In the genomic region with DNA sequence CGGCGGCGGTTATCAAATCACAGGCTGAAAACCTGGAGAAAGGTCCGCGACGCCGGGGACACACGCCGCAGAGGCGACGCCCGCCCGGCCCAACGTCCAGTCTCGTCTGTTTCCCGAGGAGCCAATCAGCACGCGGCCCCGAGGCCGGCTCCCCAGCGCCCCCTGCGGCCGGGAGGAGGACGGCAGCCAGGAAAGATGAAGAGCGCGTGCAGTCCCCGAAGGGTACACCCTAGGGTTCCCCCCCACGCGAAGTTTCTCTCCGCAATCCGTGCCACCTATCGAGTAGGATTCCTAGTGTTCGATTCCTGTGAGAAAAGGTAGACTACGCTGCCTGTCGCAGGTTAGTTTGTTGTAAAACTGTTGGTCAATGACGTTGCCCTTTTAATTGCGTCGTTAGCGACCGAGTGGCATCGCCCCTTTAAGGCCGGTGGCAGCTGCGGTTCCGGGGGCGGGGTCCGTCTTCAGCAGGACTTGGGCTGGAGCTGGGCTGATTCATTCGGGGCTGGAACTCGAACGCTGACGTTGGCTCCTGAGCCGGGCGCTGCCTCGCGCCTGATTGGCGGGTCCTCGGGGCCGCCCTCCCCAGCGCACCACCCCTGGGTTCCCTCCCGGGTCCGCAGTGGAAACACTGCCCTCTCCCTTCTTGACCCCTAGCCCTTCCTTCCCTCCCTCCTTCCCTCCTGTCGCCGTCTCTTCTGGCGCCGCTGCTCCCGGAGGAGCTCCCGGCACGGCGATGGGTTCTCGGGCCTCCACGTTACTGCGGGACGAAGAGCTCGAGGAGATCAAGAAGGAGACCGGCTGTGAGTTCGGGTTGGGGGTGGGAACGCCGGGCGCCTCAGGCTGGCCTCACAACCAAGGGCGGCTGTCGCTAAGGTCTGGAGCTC, we compare ENCODE assay signal across 8 cellular contexts. TPM values are rescaled to one million over a fixed set of nuclear protein-coding genes. Genes with fewer than 3 reads are reported as not detected.
A peak's percentile ranks its signal among the peaks of the same experiment; 100 is the strongest.
DNase-seq lines count a peak whose midpoint lies in the region; ATAC-seq and TF ChIP-seq lines count a peak whose summit lies in the region.

A gene (plus strand): TSS at position 619 of the 884 bp plus-strand sequence. CDS start 115 bp downstream, at position 734.
A gene with protein sequence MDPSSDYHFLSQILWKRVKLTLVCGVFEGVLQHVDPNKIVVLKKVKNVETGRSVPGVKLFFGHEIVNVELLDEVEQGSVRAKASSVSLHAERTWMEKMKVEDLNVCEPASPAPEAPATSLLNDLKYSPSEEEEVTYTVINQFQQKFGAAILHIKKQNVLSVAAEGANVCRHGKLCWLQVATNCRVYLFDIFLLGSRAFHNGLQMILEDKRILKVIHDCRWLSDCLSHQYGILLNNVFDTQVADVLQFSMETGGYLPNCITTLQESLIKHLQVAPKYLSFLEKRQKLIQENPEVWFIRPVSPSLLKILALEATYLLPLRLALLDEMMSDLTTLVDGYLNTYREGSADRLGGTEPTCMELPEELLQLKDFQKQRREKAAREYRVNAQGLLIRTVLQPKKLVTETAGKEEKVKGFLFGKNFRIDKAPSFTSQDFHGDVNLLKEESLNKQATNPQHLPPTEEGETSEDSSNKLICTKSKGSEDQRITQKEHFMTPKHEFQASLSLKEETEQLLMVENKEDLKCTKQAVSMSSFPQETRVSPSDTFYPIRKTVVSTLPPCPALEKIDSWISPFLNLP (minus strand): TSS at position 108 of the 884 bp plus-strand sequence. CDS start 4,182 bp downstream, outside the sequence.

- peaks cover 0 to 9% (median 0%) of the 10 kb centered on the region in 3 donors for H3K36me3 Mint-ChIP-seq in CD8-positive, alpha-beta memory T cell
- peaks cover 3% of the 10 kb centered on the region for H3K36me3 Mint-ChIP-seq in activated CD4-positive, alpha-beta memory T cell treated with anti-CD3 and anti-CD28 coated beads, Interleukin-2, amount 10 ng/mL, durations not matched to agents 7 days and 5 days (ENCODE audit: low read depth)

- H3K4me3 Mint-ChIP-seq in CD8-positive, alpha-beta memory T cell = peak within 1 kb of the TSS; percentile 88 to 96 (median 90)
- peak within 1 kb of the TSS; percentile 84 for H3K4me3 Mint-ChIP-seq in activated CD4-positive, alpha-beta memory T cell treated with anti-CD3 and anti-CD28 coated beads, Interleukin-2, amount 10 ng/mL, durations not matched to agents 7 days and 5 days

- ATAC-seq in GM19455 (IDR thresholded peaks at IDR 0.05; ENCODE audit: unreplicated experiment) = peak; percentile 93

- WGBS in lower leg skin, 2 donors = 0 to 1% methylated on average over 56 to 66 of the region's 80 CpGs

- no peaks in the 10 kb centered on the region for H3K9me3 Mint-ChIP-seq in CD8-positive, alpha-beta memory T cell
- no peaks in the 10 kb centered on the region for H3K9me3 Mint-ChIP-seq in activated CD4-positive, alpha-beta memory T cell treated with anti-CD3 and anti-CD28 coated beads, Interleukin-2, amount 10 ng/mL, durations not matched to agents 7 days and 5 days

- H3K4me3 ChIP-seq in CD8-positive, alpha-beta memory T cell (ENCODE audit: low read length) = peak within 1 kb of the TSS; percentile 84
- H3K4me3 ChIP-seq in HL-60 (replicated peaks; ENCODE audit: insufficient read depth, low read length) = peak within 1 kb of the TSS; percentile 93
- H3K4me3 ChIP-seq in lower leg skin (ENCODE audit: low read depth, poor library complexity, severe bottlenecking) = peak within 1 kb of the TSS; percentile 92

- peaks cover 26 to 49% (median 36%) of the 10 kb centered on the region in 3 donors for H3K4me1 Mint-ChIP-seq in CD8-positive, alpha-beta memory T cell
- H3K4me1 Mint-ChIP-seq in activated CD4-positive, alpha-beta memory T cell treated with anti-CD3 and anti-CD28 coated beads, Interleukin-2, amount 10 ng/mL, durations not matched to agents 7 days and 5 days = peaks cover 31% of the 10 kb centered on the region

- POLR2A ChIA-PET in CD8-positive, alpha-beta memory T cell (lab: Charles Lee) = interaction anchor here (0.6 to 1.9 kb wide), 12 partner anchors 38 to 1170 kb away, joined by 3 to 11 read pairs (median 4); a partner anchor contains a TSS
- POLR2A ChIA-PET in activated CD4-positive, alpha-beta memory T cell treated with anti-CD3 and anti-CD28 coated beads, Interleukin-2, amount 10 ng/mL, durations not matched to agents 7 days and 5 days (lab: Charles Lee) = interaction anchor here (0.5 to 2.7 kb wide), 17 partner anchors 10 to 354 kb away, joined by 3 to 27 read pairs (median 5); a partner anchor contains a TSS

- no peaks in the 10 kb centered on the region for H3K36me3 ChIP-seq in CD8-positive, alpha-beta memory T cell (ENCODE audit: insufficient read depth, low read length)

- peaks cover 19% of the 10 kb centered on the region for H3K4me1 ChIP-seq in CD8-positive, alpha-beta memory T cell (ENCODE audit: insufficient read depth, low read length)

- no peaks in the 10 kb centered on the region for H3K27me3 ChIP-seq in CD8-positive, alpha-beta memory T cell (ENCODE audit: insufficient read depth, low read length, poor library complexity, severe bottlenecking)
- no peaks in the 10 kb centered on the region for H3K27me3 ChIP-seq in HL-60 (ENCODE audit: insufficient read depth, poor library complexity, severe bottlenecking)

- CTCF ChIA-PET in CD8-positive, alpha-beta memory T cell (lab: Charles Lee) = interaction anchor here (0.6 to 2.5 kb wide), 15 partner anchors 10 to 373 kb away, joined by 3 to 9 read pairs (median 4); a partner anchor contains a TSS
- CTCF ChIA-PET in activated CD4-positive, alpha-beta memory T cell treated with anti-CD3 and anti-CD28 coated beads, Interleukin-2, amount 10 ng/mL, durations not matched to agents 7 days and 5 days (lab: Charles Lee) = interaction anchor here (0.6 to 2.1 kb wide), 23 partner anchors 9 to 536 kb away, joined by 3 to 11 read pairs (median 4); a partner anchor contains a TSS

- H3K27me3 Mint-ChIP-seq in CD8-positive, alpha-beta memory T cell = no peaks in the 10 kb centered on the region
- H3K27me3 Mint-ChIP-seq in activated CD4-positive, alpha-beta memory T cell treated with anti-CD3 and anti-CD28 coated beads, Interleukin-2, amount 10 ng/mL, durations not matched to agents 7 days and 5 days = peaks cover 5% of the 10 kb centered on the region

- intact Hi-C loops in lower leg skin (cut with DNase I; ENCODE audit: low total_unique reads) = no loop called here

- peak within 1 kb of the TSS; percentile 84 for H3K27ac ChIP-seq in CD8-positive, alpha-beta memory T cell (ENCODE audit: low read depth, low read length)
- H3K27ac ChIP-seq in HL-60 (replicated peaks) = peak within 1 kb of the TSS; percentile 76

- no peaks in the 10 kb centered on the region for H3K9me3 ChIP-seq in CD8-positive, alpha-beta memory T cell (ENCODE audit: low read length)

- peak; percentile 92 to 96 (median 92) for DNase-seq in CD8-positive, alpha-beta memory T cell
- DNase-seq in HL-60 (ENCODE audit: low read depth in 1 of 2, low spot score in 1 of 2) (peak; percentile 98), NCI-H82 treated with DMSO at 0.1 percent for 48 hours (lab: John Stamatoyannopoulos, UW; ENCODE audit: unreplicated experiment) (peak; percentile 89), ecto neural progenitor cell (ENCODE audit: low spot score) (peak; percentile 98), lower leg skin (ENCODE audit: low spot score in 2 of 2) (peak; percentile 98 to 100)
- peak; percentile 97 for DNase-seq in activated CD4-positive, alpha-beta memory T cell treated with anti-CD3 and anti-CD28 coated beads, Interleukin-2, amount 10 ng/mL, durations not matched to agents 7 days and 5 days
- DNase-seq in stimulated activated CD4-positive, alpha-beta T cell treated with anti-CD3 and anti-CD28 coated beads, Interleukin-4, amount 100 ng/mL, for 4 hours = peak; percentile 92 to 94

- peak; percentile 62 for TF ChIP-seq CTCF in HL-60 (IDR thresholded peaks at IDR 0.05; ENCODE audit: insufficient read depth, low read length)
- TF ChIP-seq CTCF in lower leg skin (IDR thresholded peaks at IDR 0.05) = peak in 1 of 3 donors; percentile 97

- peak within 1 kb of the TSS; percentile 93 to 98 (median 94) for H3K27ac Mint-ChIP-seq in CD8-positive, alpha-beta memory T cell
- peak within 1 kb of the TSS; percentile 72 for H3K27ac Mint-ChIP-seq in activated CD4-positive, alpha-beta memory T cell treated with anti-CD3 and anti-CD28 coated beads, Interleukin-2, amount 10 ng/mL, durations not matched to agents 7 days and 5 days

- no peak for TF ChIP-seq POLR2A in lower leg skin (IDR thresholded peaks at IDR 0.05)

RNA-seq across cellular contexts. Expression of the first gene that starts in this region (rescaled TPM):
- 10 to 100 TPM; 41.6 to 42.1 TPM for total RNA-seq in CD8-positive, alpha-beta memory T cell
- 17.2 TPM for polyA plus RNA-seq in CD8-positive, alpha-beta memory T cell
- 10 to 100 TPM; 60.1 to 68.9 TPM for total RNA-seq in activated CD4-positive, alpha-beta memory T cell treated with anti-CD3 and anti-CD28 coated beads, Interleukin-2, amount 10 ng/mL, durations not matched to agents 7 days and 5 days
- total RNA-seq in lower leg skin = 100 to 1,000 TPM; 125 to 183 (median 154) TPM

RNA-seq across cellular contexts. Expression of the second gene that starts in this region (rescaled TPM):
- not detected for total RNA-seq in CD8-positive, alpha-beta memory T cell
- polyA plus RNA-seq in CD8-positive, alpha-beta memory T cell = 0.28 TPM
- not detected for total RNA-seq in activated CD4-positive, alpha-beta memory T cell treated with anti-CD3 and anti-CD28 coated beads, Interleukin-2, amount 10 ng/mL, durations not matched to agents 7 days and 5 days
- total RNA-seq in lower leg skin = not detected

Comparison
In these comparisons a context has a peak if more than half of its experiments do, and no peak if none do; other contexts are left out.
1. Peak in every context shown above with its lines: DNase-seq, ATAC-seq, H3K4me3 ChIP-seq and H3K27ac ChIP-seq.